17 cellular contexts compared by ENCODE assay signal in the genomic region with DNA sequence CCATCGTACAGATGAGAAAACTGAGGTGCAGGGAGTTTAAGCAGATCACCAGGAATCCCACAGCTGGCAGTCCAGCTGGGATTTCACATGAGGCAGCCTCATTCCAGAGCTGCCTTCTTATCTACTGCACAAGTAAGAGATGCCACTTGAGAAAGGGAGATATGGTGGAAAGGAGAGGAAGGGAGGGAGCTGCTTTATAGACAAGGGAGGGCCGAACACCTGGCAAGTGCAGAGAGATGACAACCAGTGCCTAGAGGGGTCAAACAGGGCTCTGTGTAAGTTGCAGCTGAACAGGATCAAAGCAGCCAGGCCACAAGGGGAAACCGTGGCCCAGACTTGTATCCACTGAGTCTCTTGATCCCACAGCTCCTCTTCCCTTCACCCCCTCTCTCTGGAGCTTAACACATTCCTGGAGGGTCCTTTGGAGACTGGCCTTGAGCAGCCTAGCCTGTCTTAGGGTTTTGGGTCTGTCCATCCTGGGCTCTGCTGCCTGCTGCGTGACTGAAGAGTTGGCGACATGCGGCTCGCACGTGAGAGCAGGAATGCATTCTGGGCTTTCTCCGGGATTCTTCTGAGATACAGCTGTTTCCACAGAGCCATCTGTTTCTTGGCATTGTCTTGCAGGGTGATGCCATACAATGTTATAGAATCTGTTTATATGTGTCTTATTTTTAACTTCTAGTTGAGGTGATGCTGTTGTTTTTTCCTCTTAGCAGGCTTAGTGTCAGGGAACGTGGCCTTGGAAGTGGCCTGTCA.
"Had no signal": no experiment of that assay in that cellular context is flagged by ENCODE, and none has a peak within 500 bp of the region (broad histone marks: within the 10 kb centered on the region; RNA-seq: fewer than 3 reads in every experiment).

No MANE protein-coding gene starts in this region.

- H3K4me1 ChIP-seq: esophagus squamous epithelium, gastrocnemius medialis, suprapubic skin had no signal

- FAIRE-seq: bronchial epithelial cell, keratinocyte had no signal

- H3K4me1 Mint-ChIP-seq: naive thymus-derived CD4-positive, alpha-beta T cell; T-cell had no signal

- H3K4me3 Mint-ChIP-seq: activated T-helper 1 cell treated with anti-CD3 and anti-CD28 coated beads, Interleukin-12 subunit alpha, Interleukin-12 subunit beta, Interleukin-2, Interleukin-4 antibody, amounts not matched to agents 30 ng/mL and 10 ng/mL and 1 ng/mL, durations not matched to agents 14 hours and 24 hours and 36 hours; naive thymus-derived CD4-positive, alpha-beta T cell; T-cell had no signal

- H3K9me3 Mint-ChIP-seq: T-cell had no signal

- H3K27me3 ChIP-seq: esophagus squamous epithelium, gastrocnemius medialis, neutrophil, right lobe of liver, suprapubic skin, upper lobe of left lung had no signal

- DNase-seq: activated CD4-positive, alpha-beta T cell treated with anti-CD3 and anti-CD28 coated beads for 48 hours; activated naive CD4-positive, alpha-beta T cell; aorta; esophagus squamous epithelium; gastrocnemius medialis; naive thymus-derived CD4-positive, alpha-beta T cell; right lobe of liver; stimulated activated CD4-positive, alpha-beta T cell treated with anti-CD3 and anti-CD28 coated beads, Interleukin-2, amount 100 ng/mL, for 24 hours; stimulated activated naive CD8-positive, alpha-beta T cell treated with anti-CD3 and anti-CD28 coated beads, Interleukin-15, Interleukin-2, amounts not matched to agents 100 U/mL and 50 U/mL, for 24 hours; T-cell; upper lobe of left lung; WERI-Rb-1 had no signal

- ATAC-seq: gastrocnemius medialis; naive thymus-derived CD4-positive, alpha-beta T cell; right lobe of liver; stimulated activated naive CD8-positive, alpha-beta T cell treated with anti-CD3 and anti-CD28 coated beads, Interleukin-15, Interleukin-2, amounts not matched to agents 100 U/mL and 50 U/mL, for 24 hours; T-cell had no signal

- H3K27ac Mint-ChIP-seq: activated T-helper 1 cell treated with anti-CD3 and anti-CD28 coated beads, Interleukin-12 subunit alpha, Interleukin-12 subunit beta, Interleukin-2, Interleukin-4 antibody, amounts not matched to agents 30 ng/mL and 10 ng/mL and 1 ng/mL, durations not matched to agents 14 hours and 24 hours and 36 hours; naive thymus-derived CD4-positive, alpha-beta T cell; T-cell had no signal

- H3K36me3 ChIP-seq: esophagus squamous epithelium, gastrocnemius medialis, neutrophil, right lobe of liver, upper lobe of left lung, WERI-Rb-1 had no signal

- H3K27ac ChIP-seq: esophagus squamous epithelium, gastrocnemius medialis, neutrophil, right lobe of liver, suprapubic skin, upper lobe of left lung, WERI-Rb-1 had no signal

- H3K4me3 ChIP-seq: esophagus squamous epithelium, gastrocnemius medialis, right lobe of liver, suprapubic skin, upper lobe of left lung had no signal

- H3K9me3 ChIP-seq: esophagus squamous epithelium, gastrocnemius medialis, neutrophil, right lobe of liver, suprapubic skin, upper lobe of left lung had no signal

- H3K36me3 Mint-ChIP-seq: naive thymus-derived CD4-positive, alpha-beta T cell; T-cell had no signal
